Comparison of ENCODE assay signal across 1 cellular context in genomic region chr5:154815684-154816247, GRCh38.
TF ChIP-seq lines count a peak whose summit lies in the region.

No MANE protein-coding gene starts in this region.

TF ChIP-seq in K562, 482 proteins besides CTCF, POLR2A, EP300 and RAD21:
- TF ChIP-seq ZNF717 (CRISPR knock-in tag; IDR thresholded peaks at IDR 0.05) = no peak
- no peak for TF ChIP-seq SMARCB1 (IDR thresholded peaks at IDR 0.05; ENCODE audit: insufficient read length, low read depth)
- no peak for TF ChIP-seq BCLAF1 (IDR thresholded peaks at IDR 0.05; ENCODE audit: borderline replicate concordance in 1 of 2, control insufficient read depth in 1 of 2, low read depth in 2 of 2, low read length in 1 of 2)
- no peak for TF ChIP-seq RNF219 (CRISPR knock-in tag; IDR thresholded peaks at IDR 0.05)
- no peak for TF ChIP-seq RFX7 (CRISPR knock-in tag; IDR thresholded peaks at IDR 0.05)
- no peak for TF ChIP-seq CREB3 (tag; conservative IDR thresholded peaks at IDR 0.05; ENCODE audit: low read depth)
- no peak for TF ChIP-seq ZBED1 (IDR thresholded peaks at IDR 0.05)
- no peak for TF ChIP-seq CC2D1A (IDR thresholded peaks at IDR 0.05)
- TF ChIP-seq HNRNPL (IDR thresholded peaks at IDR 0.05; ENCODE audit: low read depth, low read length) = no peak
- no peak for TF ChIP-seq NFYB (IDR thresholded peaks at IDR 0.05; ENCODE audit: extremely low read depth, insufficient read length)
- TF ChIP-seq BCL6 (CRISPR knock-in tag; IDR thresholded peaks at IDR 0.05) = no peak
- no peak for TF ChIP-seq DACH1 (IDR thresholded peaks at IDR 0.05; ENCODE audit: partially characterized antibody)
- no peak for TF ChIP-seq ZNF551 (CRISPR knock-in tag; IDR thresholded peaks at IDR 0.05)
- TF ChIP-seq PREB (CRISPR knock-in tag; IDR thresholded peaks at IDR 0.05) = no peak
- no peak for TF ChIP-seq SNAPC5 (CRISPR knock-in tag; IDR thresholded peaks at IDR 0.05)
- TF ChIP-seq CHD1 (IDR thresholded peaks at IDR 0.05; ENCODE audit: low read length) = no peak
- no peak; the same call in 1 of the 2 replicates for TF ChIP-seq POLR2AphosphoS2 (IDR thresholded peaks at IDR 0.05; ENCODE audit: low read length)
- no peak for TF ChIP-seq ZNF644 (tag; IDR thresholded peaks at IDR 0.05; ENCODE audit: low read depth)
